ENCODE assay signal across 8 cellular contexts in genomic region chr11:95229199-95230053, GRCh38.
DNase-seq lines count a peak whose midpoint lies in the region; ATAC-seq and TF ChIP-seq lines count a peak whose summit lies in the region.

No MANE protein-coding gene starts in this region.

- H3K27ac ChIP-seq in OCI-LY3 (ENCODE audit: low read length) = no peak overlapping the region

- no peaks in the 10 kb centered on the region; the same call in 1 of the 2 replicates for H4K20me1 ChIP-seq in OCI-LY3 (ENCODE audit: insufficient read depth, low read length)

- H3K4me3 ChIP-seq in OCI-LY3 (ENCODE audit: low read length) = peak overlapping the region; percentile 94
- H3K4me3 ChIP-seq in mucosa of stomach (ENCODE audit: low read length) = peak overlapping the region; percentile 18

- H3K27me3 ChIP-seq in OCI-LY3 (ENCODE audit: low read depth, low read length) (no peaks in the 10 kb centered on the region), mucosa of stomach (ENCODE audit: control insufficient read depth, insufficient read depth, low read length) (peaks cover 9% of the 10 kb centered on the region)

- peaks cover 3% of the 10 kb centered on the region for H3K36me3 ChIP-seq in OCI-LY3 (replicated peaks; ENCODE audit: low read depth, low read length)
- H3K36me3 ChIP-seq in mucosa of stomach (ENCODE audit: control insufficient read depth, insufficient read depth, low read length) = no peaks in the 10 kb centered on the region

- peaks cover 22% of the 10 kb centered on the region for H3K79me2 ChIP-seq in OCI-LY3 (ENCODE audit: low read length)

- no peaks in the 10 kb centered on the region for H3K9me3 ChIP-seq in OCI-LY3 (ENCODE audit: insufficient read depth, low read length)
- no peaks in the 10 kb centered on the region for H3K9me3 ChIP-seq in mucosa of stomach (ENCODE audit: control insufficient read depth, low read length)

- H2AFZ ChIP-seq in OCI-LY3 (ENCODE audit: low read depth, low read length) = no peak overlapping the region

- peak overlapping the region; percentile 78 for H3K9ac ChIP-seq in OCI-LY3 (ENCODE audit: low read length)
- H3K9ac ChIP-seq in mucosa of stomach (ENCODE audit: low read length) = peak overlapping the region; percentile 63

- H3K4me1 ChIP-seq in OCI-LY3 (ENCODE audit: low read length) (peaks cover 15% of the 10 kb centered on the region), mucosa of stomach (ENCODE audit: control insufficient read depth, insufficient read depth, low read length) (peaks cover 12% of the 10 kb centered on the region)

- TF ChIP-seq CTCF in OCI-LY3 (IDR thresholded peaks at IDR 0.05; ENCODE audit: low read depth, low read length) = no peak

- H3K4me2 ChIP-seq in OCI-LY3 (ENCODE audit: low read length) = peak overlapping the region; percentile 91

- ATAC-seq in GM19351 (IDR thresholded peaks at IDR 0.05; ENCODE audit: unreplicated experiment) (no peak), HG03025 (IDR thresholded peaks at IDR 0.05; ENCODE audit: low FRiP score, unreplicated experiment) (no peak)

- DNase-seq in NOMO-1 treated with DMSO at 0.1 percent for 48 hours (lab: John Stamatoyannopoulos, UW; ENCODE audit: unreplicated experiment) = peak; percentile 28
- no peak for DNase-seq in NOMO-1 treated with dmso at 0.1 percent for 144 hours (lab: John Stamatoyannopoulos, UW; ENCODE audit: unreplicated experiment)
- peak; percentile 50 for DNase-seq in dedifferentiated amniotic fluid mesenchymal stem cell (ENCODE audit: extremely low spot score)
- DNase-seq in GM19240 (ENCODE audit: insufficient read length, low spot score) = no peak

Comparison
In these comparisons a context has a peak if more than half of its experiments do, and no peak if none do; other contexts are left out.
1. DNase-seq: peak in NOMO-1 treated with DMSO at 0.1 percent for 48 hours (single experiment) and dedifferentiated amniotic fluid mesenchymal stem cell (single experiment); none in NOMO-1 treated with dmso at 0.1 percent for 144 hours (single experiment) and GM19240 (single experiment).